Comparison of ENCODE assay signal across 1 cellular context in the genomic region with DNA sequence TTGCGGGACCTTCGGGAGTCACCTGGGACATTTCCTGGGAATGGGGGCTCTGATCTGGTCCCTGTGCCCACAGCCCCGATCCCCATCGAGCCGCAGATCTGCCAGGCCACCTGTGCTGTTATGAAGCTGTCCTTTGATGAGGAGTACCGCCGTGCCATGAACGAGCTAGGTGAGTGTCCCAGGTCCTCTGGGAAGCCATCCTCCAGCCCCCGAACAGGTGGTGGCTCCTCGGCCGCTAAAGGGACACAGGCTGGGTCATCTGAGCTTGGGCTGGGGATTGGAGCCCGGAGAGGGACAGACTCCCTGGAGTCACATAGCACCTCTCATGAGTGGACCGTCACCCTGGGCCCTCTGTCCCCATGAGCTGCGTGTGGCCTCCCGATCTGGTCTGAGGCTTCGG.
TF ChIP-seq lines count a peak whose summit lies in the region.

No MANE protein-coding gene starts in this region.

TF ChIP-seq in K562, 482 proteins besides CTCF, POLR2A, EP300 and RAD21:
- TF ChIP-seq, protein P1, sequence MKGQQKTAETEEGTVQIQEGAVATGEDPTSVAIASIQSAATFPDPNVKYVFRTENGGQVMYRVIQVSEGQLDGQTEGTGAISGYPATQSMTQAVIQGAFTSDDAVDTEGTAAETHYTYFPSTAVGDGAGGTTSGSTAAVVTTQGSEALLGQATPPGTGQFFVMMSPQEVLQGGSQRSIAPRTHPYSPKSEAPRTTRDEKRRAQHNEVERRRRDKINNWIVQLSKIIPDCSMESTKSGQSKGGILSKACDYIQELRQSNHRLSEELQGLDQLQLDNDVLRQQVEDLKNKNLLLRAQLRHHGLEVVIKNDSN (CRISPR knock-in tag; IDR thresholded peaks at IDR 0.05) = no peak
- peak; percentile 67 for TF ChIP-seq POLR2G (IDR thresholded peaks at IDR 0.05; ENCODE audit: low read depth, low read length)
